Comparison of ENCODE assay signal across 21 cellular contexts in the genomic region with DNA sequence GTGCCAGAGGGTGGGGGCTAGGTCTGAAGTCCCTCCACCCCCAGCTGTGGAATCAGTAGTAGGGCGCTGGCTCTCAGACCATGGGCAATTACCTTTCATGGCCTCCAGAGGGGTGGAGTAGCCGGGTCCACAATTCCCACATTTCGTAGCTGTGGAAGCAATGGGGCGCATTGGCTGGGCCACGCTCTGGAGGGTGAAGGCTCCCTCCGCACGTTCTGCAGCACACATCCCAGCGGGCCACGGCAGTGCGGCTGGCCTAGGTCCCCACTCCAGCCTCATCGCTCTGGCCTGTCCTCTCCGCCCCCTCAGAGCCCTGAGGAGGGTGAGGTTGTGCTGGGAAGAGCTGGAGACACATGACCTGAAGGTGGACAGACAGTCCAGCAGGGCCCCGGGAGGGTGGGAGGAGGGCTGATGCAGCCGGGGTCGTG. TPM values are rescaled to one million over a fixed set of nuclear protein-coding genes. Genes with fewer than 3 reads are reported as not detected.
A peak's percentile ranks its signal among the peaks of the same experiment; 100 is the strongest.
DNase-seq lines count a peak whose midpoint lies in the region; ATAC-seq, FAIRE-seq and TF ChIP-seq lines count a peak whose summit lies in the region.
"Had no signal": no experiment of that assay in that cellular context is flagged by ENCODE, and none has a peak within 500 bp of the region (broad histone marks: within the 10 kb centered on the region; RNA-seq: fewer than 3 reads in every experiment).

No MANE protein-coding gene starts in this region.

- no peaks in the 10 kb centered on the region for H3K79me2 ChIP-seq in GM23338 (replicated peaks; ENCODE audit: insufficient read depth)

- H3K27ac ChIP-seq in GM23338 (ENCODE audit: low read depth) = no peak overlapping the region
- H3K27ac ChIP-seq in VCaP = peak overlapping the region; percentile 86; the same call in 1 of the 2 replicates
- no peak overlapping the region for H3K27ac ChIP-seq in kidney (ENCODE audit: low read depth in 2 of 2, low read length in 2 of 2)
- peak overlapping the region; percentile 89 for H3K27ac ChIP-seq in stomach smooth muscle (ENCODE audit: low read length)

- peaks cover 27% of the 10 kb centered on the region for H3K4me1 Mint-ChIP-seq in GM23338
- H3K4me1 Mint-ChIP-seq: activated naive CD8-positive, alpha-beta T cell treated with anti-CD3 and anti-CD28 coated beads, Interleukin-2, amount 50 U/mL, for 24 hours had no signal

- intact Hi-C loops in kidney (cut with DNase I) = no loop called here

- H3K36me3 Mint-ChIP-seq in GM23338 (ENCODE audit: low read depth) = peaks cover 9% of the 10 kb centered on the region; the same call in 2 of the 3 replicates

- H3K9me3 Mint-ChIP-seq in GM23338 = no peaks in the 10 kb centered on the region; the same call in 2 of the 3 replicates
- H3K9me3 Mint-ChIP-seq: activated naive CD8-positive, alpha-beta T cell treated with anti-CD3 and anti-CD28 coated beads, Interleukin-2, amount 50 U/mL, for 24 hours; nephron had no signal

- H3K9ac ChIP-seq in kidney (ENCODE audit: low read length in 2 of 2) = no peak overlapping the region
- no peak overlapping the region for H3K9ac ChIP-seq in stomach smooth muscle (ENCODE audit: low read length in 2 of 2)

- H3K36me3 ChIP-seq in GM23338 (ENCODE audit: insufficient read depth) (no peaks in the 10 kb centered on the region), kidney (ENCODE audit: control insufficient read depth in 1 of 2, insufficient read depth in 2 of 2, low read length in 2 of 2) (peaks cover 7 to 21% of the 10 kb centered on the region in 2 donors), stomach smooth muscle (ENCODE audit: control insufficient read depth in 2 of 2, insufficient read depth in 2 of 2, low read length in 2 of 2) (peaks cover 28 to 36% of the 10 kb centered on the region in 2 donors), MG63 (no peaks in the 10 kb centered on the region)

- in situ Hi-C loops in G401 (cut with HindIII; ENCODE audit: low sequenced_read_pairs) = no loop called here

- H3K4me1 ChIP-seq in GM23338 (ENCODE audit: insufficient read depth) (peaks cover 16% of the 10 kb centered on the region), kidney (ENCODE audit: control insufficient read depth in 1 of 2, insufficient read depth in 1 of 2, low read depth in 1 of 2, low read length in 2 of 2) (peaks cover 45 to 48% of the 10 kb centered on the region in 2 donors), stomach smooth muscle (ENCODE audit: control insufficient read depth, insufficient read depth, low read length) (peaks cover 34% of the 10 kb centered on the region)

- H3K27me3 ChIP-seq in GM23338 (ENCODE audit: insufficient read depth) (no peaks in the 10 kb centered on the region), stomach smooth muscle (ENCODE audit: control insufficient read depth in 1 of 2, insufficient read depth in 2 of 2, low read length in 2 of 2) (no peaks in the 10 kb centered on the region), MG63 (no peaks in the 10 kb centered on the region)
- H3K27me3 ChIP-seq: testis had no signal

- no peak overlapping the region for H3K4me2 ChIP-seq in GM23338

- no peaks in the 10 kb centered on the region for H3F3A ChIP-seq in GM23338 (replicated peaks; ENCODE audit: low read depth)

- H3K4me3 Mint-ChIP-seq in GM23338 = no peak overlapping the region
- H3K4me3 Mint-ChIP-seq: activated naive CD8-positive, alpha-beta T cell treated with anti-CD3 and anti-CD28 coated beads, Interleukin-2, amount 50 U/mL, for 24 hours had no signal

- H2AFZ ChIP-seq in GM23338 = no peak overlapping the region

- no peaks in the 10 kb centered on the region for H3K9me3 ChIP-seq in kidney (ENCODE audit: control insufficient read depth in 1 of 2, low read length in 2 of 2)
- no peaks in the 10 kb centered on the region for H3K9me3 ChIP-seq in stomach smooth muscle (ENCODE audit: control insufficient read depth in 2 of 2, low read length in 2 of 2)
- H3K9me3 ChIP-seq in MG63 = no peaks in the 10 kb centered on the region
- H3K9me3 ChIP-seq: testis had no signal

- DNase-seq in GM23338 (ENCODE audit: low spot score) (peak; percentile 52), kidney (peak; percentile 75), G401 (ENCODE audit: low spot score) (no peak), GDM1 (lab: John Stamatoyannopoulos, UW) (no peak), AML-193 (lab: John Stamatoyannopoulos, UW) (no peak), MG63 (no peak)
- DNase-seq: activated CD4-positive, CD25-positive, alpha-beta regulatory T cell; activated CD8-positive, alpha-beta memory T cell treated with anti-CD3 and anti-CD28 coated beads for 24 hours; activated naive CD8-positive, alpha-beta T cell treated with anti-CD3 and anti-CD28 coated beads, Interleukin-2, amount 50 U/mL, for 24 hours; DND-41; NCI-H1048; NCI-H526 treated with DMSO at 0.1 percent for 48 hours; SIG-M5; T-helper 2 cell; testis had no signal

- no peak overlapping the region for H3K4me3 ChIP-seq in GM23338
- no peak overlapping the region for H3K4me3 ChIP-seq in kidney (ENCODE audit: low read length in 2 of 2)
- H3K4me3 ChIP-seq in stomach smooth muscle (ENCODE audit: low read length in 2 of 2) = peak overlapping the region in 1 of 2 donors; percentile 29
- H3K4me3 ChIP-seq in MG63 = no peak overlapping the region
- H3K4me3 ChIP-seq: testis had no signal

- ATAC-seq in GM23338 = peak; percentile 30
- ATAC-seq: activated naive CD8-positive, alpha-beta T cell treated with anti-CD3 and anti-CD28 coated beads, Interleukin-2, amount 50 U/mL, for 24 hours had no signal

- no peak overlapping the region for H3K27ac Mint-ChIP-seq in GM23338
- H3K27ac Mint-ChIP-seq: activated naive CD8-positive, alpha-beta T cell treated with anti-CD3 and anti-CD28 coated beads, Interleukin-2, amount 50 U/mL, for 24 hours had no signal

- peaks cover 16% of the 10 kb centered on the region for H3K27me3 Mint-ChIP-seq in GM23338 (ENCODE audit: insufficient read depth, low read depth, poor library complexity)
- H3K27me3 Mint-ChIP-seq: activated naive CD8-positive, alpha-beta T cell treated with anti-CD3 and anti-CD28 coated beads, Interleukin-2, amount 50 U/mL, for 24 hours had no signal

- H4K20me1 ChIP-seq in GM23338 (replicated peaks; ENCODE audit: insufficient read depth) = no peaks in the 10 kb centered on the region

- H3K9me2 ChIP-seq in GM23338 (ENCODE audit: insufficient read depth) = no peaks in the 10 kb centered on the region

- no peak for FAIRE-seq in kidney (lab: Jason Lieb, UNC)
- FAIRE-seq: bronchial epithelial cell, islet of Langerhans had no signal

- TF ChIP-seq CTCF in GM23338 (conservative IDR thresholded peaks at IDR 0.05; ENCODE audit: low read depth in 2 of 2) = no peak
- no peak for TF ChIP-seq CTCF in VCaP (conservative IDR thresholded peaks at IDR 0.05)
- no peak for TF ChIP-seq CTCF in kidney (IDR thresholded peaks at IDR 0.05; ENCODE audit: borderline replicate concordance, extremely low read depth, insufficient read depth)

TF ChIP-seq in GM23338, 12 proteins besides CTCF, POLR2A, EP300 and RAD21 (continues in another document):
- TF ChIP-seq JUNB (IDR thresholded peaks at IDR 0.05; ENCODE audit: unreplicated experiment) = no peak
- no peak for TF ChIP-seq POLR2AphosphoS5 (IDR thresholded peaks at IDR 0.05; ENCODE audit: low read depth)

RNA-seq across cellular contexts. Expression of gene SELENBP1, which starts 2.9 kb away (rescaled TPM):
- total RNA-seq in GM23338 (2014; rRNA removed; shearing (Covaris generic)) = 13.4 and 14.5 TPM in 2 replicates
- polyA plus RNA-seq in GM23338 (2016; fragmentation: Nextera tagmentation; extraction: Ambion mirVana) = 10.7 and 12.3 TPM in 2 replicates
- 50.0 TPM for total RNA-seq in kidney
- 161 TPM for polyA plus RNA-seq in kidney (ENCODE audit: insufficient read depth, low read depth, low replicate concordance)
- total RNA-seq in G401 (2014; rRNA removed; shearing (Covaris generic)) = 0.27 TPM in 1 of 2 replicates, not detected in the other
- total RNA-seq in MG63 (2014; rRNA removed; shearing (Covaris generic); ENCODE audit: low replicate concordance) = 6.0 and 10.2 TPM in 2 replicates
- total RNA-seq: OCI-LY7 had no signal

RNA-seq across cellular contexts. Expression of gene RFX5, which starts 22.6 kb away (rescaled TPM):
- 44.5 and 48.5 TPM in 2 replicates for total RNA-seq in GM23338 (2014; rRNA removed; shearing (Covaris generic))
- 13.0 and 13.3 TPM in 2 replicates for polyA plus RNA-seq in GM23338 (2016; fragmentation: Nextera tagmentation; extraction: Ambion mirVana)
- 46.6 TPM for total RNA-seq in kidney
- 17.9 TPM for polyA plus RNA-seq in kidney (ENCODE audit: insufficient read depth, low read depth, low replicate concordance)
- 102 and 125 TPM in 2 replicates for total RNA-seq in G401 (2014; rRNA removed; shearing (Covaris generic))
- 39.5 and 61.6 TPM in 2 replicates for total RNA-seq in MG63 (2014; rRNA removed; shearing (Covaris generic); ENCODE audit: low replicate concordance)

RNA-seq across cellular contexts. Expression of gene PSMB4, which starts 29.7 kb away (rescaled TPM):
- 348 and 352 TPM in 2 replicates for total RNA-seq in GM23338 (2014; rRNA removed; shearing (Covaris generic))
- polyA plus RNA-seq in GM23338 (2016; fragmentation: Nextera tagmentation; extraction: Ambion mirVana) (417 and 443 TPM in 2 replicates), kidney (ENCODE audit: insufficient read depth, low read depth, low replicate concordance) (436 TPM)
- total RNA-seq in kidney = 212 TPM
- total RNA-seq in G401 (2014; rRNA removed; shearing (Covaris generic)) = 518 and 580 TPM in 2 replicates
- total RNA-seq in MG63 (2014; rRNA removed; shearing (Covaris generic); ENCODE audit: low replicate concordance) = 609 and 703 TPM in 2 replicates

RNA-seq across cellular contexts. Expression of gene PI4KB, which starts 42.4 kb away (rescaled TPM):
- total RNA-seq in GM23338 (2014; rRNA removed; shearing (Covaris generic)) = 19.1 and 25.5 TPM in 2 replicates
- polyA plus RNA-seq in GM23338 (2016; fragmentation: Nextera tagmentation; extraction: Ambion mirVana) = 12.3 and 15.3 TPM in 2 replicates
- total RNA-seq in kidney = 60.9 TPM
- 43.5 TPM for polyA plus RNA-seq in kidney (ENCODE audit: insufficient read depth, low read depth, low replicate concordance)
- 19.1 and 40.6 TPM in 2 replicates for total RNA-seq in G401 (2014; rRNA removed; shearing (Covaris generic))
- total RNA-seq in MG63 (2014; rRNA removed; shearing (Covaris generic); ENCODE audit: low replicate concordance) = 42.2 and 44.2 TPM in 2 replicates

Comparison
In these comparisons a context has a peak if more than half of its experiments do, and no peak if none do; other contexts are left out.
1. DNase-seq: peak in GM23338 (single experiment) and kidney (single experiment); none in G401 (single experiment), GDM1 (single experiment), AML-193 (0 of 2) and MG63 (single experiment).
2. H3K27ac ChIP-seq: peak in VCaP (single experiment) and stomach smooth muscle (single experiment); none in GM23338 (single experiment) and kidney (0 of 2).